Comparison of ENCODE assay signal across 8 cellular contexts in the genomic region with DNA sequence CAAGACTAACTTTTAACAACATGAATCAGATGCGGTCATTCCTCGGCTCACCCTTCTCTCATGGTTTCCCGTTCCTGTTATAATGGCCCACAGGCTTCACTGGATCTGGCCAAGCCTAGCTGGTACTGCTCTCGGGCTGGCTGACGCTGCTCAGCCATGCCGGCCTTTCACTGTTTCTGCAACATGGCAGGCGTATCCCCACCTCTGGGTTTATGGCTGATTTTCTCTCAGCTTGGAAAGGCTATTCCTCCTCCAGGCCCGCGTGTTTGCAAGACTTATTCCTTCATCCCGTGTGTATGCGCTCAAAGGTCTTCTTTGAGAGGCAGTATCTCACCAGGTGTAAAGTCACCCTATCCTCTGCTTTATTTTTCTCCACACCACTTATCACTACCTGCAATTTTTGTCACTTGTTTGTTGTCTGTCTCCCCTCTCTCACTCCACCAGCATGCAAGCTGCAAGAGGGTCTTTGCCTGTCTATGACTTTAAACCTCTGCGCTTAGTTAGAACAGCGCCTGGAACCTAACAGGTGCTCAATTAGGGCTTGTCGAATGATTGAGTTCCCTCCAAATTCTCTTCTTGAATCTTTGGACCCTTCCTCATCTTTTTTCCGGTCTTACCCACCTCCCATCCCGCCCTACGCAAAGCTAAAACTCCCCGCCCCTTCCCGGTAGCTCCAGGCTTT. TPM values are rescaled to one million over a fixed set of nuclear protein-coding genes. Genes with fewer than 3 reads are reported as not detected.
DNase-seq lines count a peak whose midpoint lies in the region; ATAC-seq and TF ChIP-seq lines count a peak whose summit lies in the region.

No MANE protein-coding gene starts in this region.

- ATAC-seq in GM18867 (IDR thresholded peaks at IDR 0.05; ENCODE audit: unreplicated experiment) (peak; percentile 6), HG02943 (IDR thresholded peaks at IDR 0.05; ENCODE audit: low read depth, unreplicated experiment) (peak; percentile 8)
- ATAC-seq in activated CD8-positive, alpha-beta T cell treated with anti-CD3 and anti-CD28 coated beads, Interleukin-2, amount 10 ng/mL, durations not matched to agents 7 days and 5 days = peak; percentile 4

- peak overlapping the region; percentile 81 for H3K4me3 Mint-ChIP-seq in activated CD8-positive, alpha-beta T cell treated with anti-CD3 and anti-CD28 coated beads, Interleukin-2, amount 10 ng/mL, durations not matched to agents 7 days and 5 days

- H3K9me3 ChIP-seq in iPS-18a (ENCODE audit: control insufficient read depth, low read depth, low read length) (no peaks in the 10 kb centered on the region), stomach smooth muscle (ENCODE audit: control insufficient read depth in 2 of 2, low read length in 2 of 2) (no peaks in the 10 kb centered on the region)

- H3K4me3 ChIP-seq in iPS-18a (ENCODE audit: low read length) (peak overlapping the region; percentile 65), stomach smooth muscle (ENCODE audit: low read length in 2 of 2) (peak overlapping the region; percentile 54 to 90)

- CTCF ChIA-PET in activated CD8-positive, alpha-beta T cell treated with anti-CD3 and anti-CD28 coated beads, Interleukin-2, amount 10 ng/mL, durations not matched to agents 7 days and 5 days (lab: Charles Lee) = interaction anchor here (0.7 to 6.0 kb wide), 7 partner anchors 15 to 111 kb away, joined by 3 to 42 read pairs (median 4); no protein-coding TSS in a partner anchor
- CTCF ChIA-PET in GM10248 (lab: Yijun Ruan, JAX) = interaction anchor here (1.1 to 7.2 kb wide), 4 partner anchors 9 to 111 kb away, joined by 3 to 47 read pairs (median 5); no protein-coding TSS in a partner anchor

- DNase-seq in activated CD8-positive, alpha-beta T cell treated with anti-CD3 and anti-CD28 coated beads, Interleukin-2, amount 10 ng/mL, durations not matched to agents 7 days and 5 days = no peak
- no peak for DNase-seq in GM10248 (ENCODE audit: extremely low spot score)
- no peak for DNase-seq in islet precursor cell
- no peak for DNase-seq in HT-29 (ENCODE audit: low spot score)

- TF ChIP-seq CTCF in GM10248 (IDR thresholded peaks at IDR 0.05; ENCODE audit: control extremely low read depth, extremely low read depth, low read depth, missing control alignments) = no peak

- H3K4me1 ChIP-seq in iPS-18a (ENCODE audit: control insufficient read depth, low read depth, low read length) (peaks cover 15% of the 10 kb centered on the region), stomach smooth muscle (ENCODE audit: control insufficient read depth, insufficient read depth, low read length) (peaks cover 10% of the 10 kb centered on the region)

- peaks cover 35% of the 10 kb centered on the region for H3K36me3 Mint-ChIP-seq in activated CD8-positive, alpha-beta T cell treated with anti-CD3 and anti-CD28 coated beads, Interleukin-2, amount 10 ng/mL, durations not matched to agents 7 days and 5 days (ENCODE audit: low read depth)

- H3K36me3 ChIP-seq in iPS-18a (ENCODE audit: control insufficient read depth, low read depth, low read length) (no peaks in the 10 kb centered on the region), stomach smooth muscle (ENCODE audit: control insufficient read depth in 2 of 2, insufficient read depth in 2 of 2, low read length in 2 of 2) (no peaks in the 10 kb centered on the region)

- H3K27me3 Mint-ChIP-seq in activated CD8-positive, alpha-beta T cell treated with anti-CD3 and anti-CD28 coated beads, Interleukin-2, amount 10 ng/mL, durations not matched to agents 7 days and 5 days (ENCODE audit: low read depth) = no peaks in the 10 kb centered on the region

- peaks cover 68% of the 10 kb centered on the region for H3K4me1 Mint-ChIP-seq in activated CD8-positive, alpha-beta T cell treated with anti-CD3 and anti-CD28 coated beads, Interleukin-2, amount 10 ng/mL, durations not matched to agents 7 days and 5 days (ENCODE audit: low read depth)

- no peak overlapping the region for H3K9ac ChIP-seq in iPS-18a (ENCODE audit: low read length)
- H3K9ac ChIP-seq in stomach smooth muscle (ENCODE audit: low read length in 2 of 2) = peak overlapping the region; percentile 50 to 87

- H3K9me3 Mint-ChIP-seq in activated CD8-positive, alpha-beta T cell treated with anti-CD3 and anti-CD28 coated beads, Interleukin-2, amount 10 ng/mL, durations not matched to agents 7 days and 5 days (ENCODE audit: insufficient read depth) = no peaks in the 10 kb centered on the region

- POLR2A ChIA-PET in activated CD8-positive, alpha-beta T cell treated with anti-CD3 and anti-CD28 coated beads, Interleukin-2, amount 10 ng/mL, durations not matched to agents 7 days and 5 days (lab: Charles Lee) = interaction anchor here (0.6 to 12.5 kb wide), 7 partner anchors 9 to 171 kb away, joined by 3 to 250 read pairs (median 8); a partner anchor contains a TSS
- POLR2A ChIA-PET in GM10248 (lab: Yijun Ruan, JAX) = interaction anchor here (0.6 kb wide), 1 partner anchor 70 kb away, joined by 6 read pairs; no protein-coding TSS in a partner anchor

- H3K27ac Mint-ChIP-seq in activated CD8-positive, alpha-beta T cell treated with anti-CD3 and anti-CD28 coated beads, Interleukin-2, amount 10 ng/mL, durations not matched to agents 7 days and 5 days = peak overlapping the region; percentile 91

- no peaks in the 10 kb centered on the region for H3K27me3 ChIP-seq in iPS-18a (ENCODE audit: control insufficient read depth, insufficient read depth, low read length)
- no peaks in the 10 kb centered on the region for H3K27me3 ChIP-seq in stomach smooth muscle (ENCODE audit: control insufficient read depth in 1 of 2, insufficient read depth in 2 of 2, low read length in 2 of 2)

- H3K27ac ChIP-seq in iPS-18a (ENCODE audit: low read length) (no peak overlapping the region), stomach smooth muscle (ENCODE audit: low read length) (peak overlapping the region; percentile 88)

RNA-seq across cellular contexts. Expression of a gene that starts 0.5 kb away (rescaled TPM):
- 100 to 1,000 TPM; 132 to 133 TPM for total RNA-seq in activated CD8-positive, alpha-beta T cell treated with anti-CD3 and anti-CD28 coated beads, Interleukin-2, amount 10 ng/mL, durations not matched to agents 7 days and 5 days
- total RNA-seq in HT-29 (2014; rRNA removed; shearing (Covaris generic)) = 4.1 and 4.2 TPM in 2 replicates

Comparison
In these comparisons a context has a peak if more than half of its experiments do, and no peak if none do; other contexts are left out.
1. RNA of a gene that starts 0.5 kb away (total RNA-seq): 132 to 133 TPM in activated CD8-positive, alpha-beta T cell treated with anti-CD3 and anti-CD28 coated beads, Interleukin-2, amount 10 ng/mL, durations not matched to agents 7 days and 5 days; 4.1 to 4.2 TPM in HT-29; every median in the first group is over 10 times any median in the second.
2. Peak in every context shown above with its lines, with median percentiles within 50 percentile points of each other: ATAC-seq.